Comparison of ENCODE assay signal across 12 cellular contexts in genomic region chr10:95406651-95407280, GRCh38.
DNase-seq lines count a peak whose midpoint lies in the region; ATAC-seq and TF ChIP-seq lines count a peak whose summit lies in the region.
"Had no signal": no experiment of that assay in that cellular context is flagged by ENCODE, and none has a peak within 500 bp of the region (broad histone marks: within the 10 kb centered on the region; RNA-seq: fewer than 3 reads in every experiment).

No MANE protein-coding gene starts in this region.

- no peak overlapping the region for H3K4me3 ChIP-seq in epithelial cell of esophagus (ENCODE audit: low read length)
- H3K4me3 ChIP-seq: MG63, ovary had no signal

- no peak for ATAC-seq in GM18907 (IDR thresholded peaks at IDR 0.05; ENCODE audit: unreplicated experiment)
- no peak for ATAC-seq in GM19351 (IDR thresholded peaks at IDR 0.05; ENCODE audit: unreplicated experiment)
- ATAC-seq: stimulated activated effector memory CD8-positive, alpha-beta T cell treated with anti-CD3 and anti-CD28 coated beads, Interleukin-12 subunit alpha, Interleukin-12 subunit beta, amount 100 ng/mL, for 72 hours had no signal

- intact Hi-C loops in posterior vena cava (cut with DNase I): no loop called here

- DNase-seq in COR-L47 (lab: John Stamatoyannopoulos, UW) (peak; percentile 79), NCI-H446 treated with DMSO at 0.1 percent for 48 hours (lab: John Stamatoyannopoulos, UW) (peak; percentile 50), epithelial cell of esophagus (ENCODE audit: low read depth) (peak; percentile 54), posterior vena cava (ENCODE audit: low spot score) (peak; percentile 81), OCI-M2 (lab: John Stamatoyannopoulos, UW; ENCODE audit: unreplicated experiment) (no peak)
- no peak for DNase-seq in activated CD8-positive, alpha-beta memory T cell treated with anti-CD3 and anti-CD28 coated beads for 24 hours
- DNase-seq: activated naive CD4-positive, alpha-beta T cell treated with anti-CD3 and anti-CD28 coated beads, Interleukin-2, amount 50 U/mL, for 16 hours; MG63 had no signal

- TF ChIP-seq CTCF in epithelial cell of esophagus (IDR thresholded peaks at IDR 0.05; ENCODE audit: insufficient read depth, low read depth, low read length, missing control alignments): no peak

Comparison
In these comparisons a context has a peak if more than half of its experiments do, and no peak if none do; other contexts are left out.
1. DNase-seq: peak in COR-L47 (single experiment), NCI-H446 treated with DMSO at 0.1 percent for 48 hours (single experiment), epithelial cell of esophagus (single experiment) and posterior vena cava (single experiment); none in activated CD8-positive, alpha-beta memory T cell treated with anti-CD3 and anti-CD28 coated beads for 24 hours (single experiment) and OCI-M2 (single experiment).